ENCODE assay signal across 23 cellular contexts in the genomic region with DNA sequence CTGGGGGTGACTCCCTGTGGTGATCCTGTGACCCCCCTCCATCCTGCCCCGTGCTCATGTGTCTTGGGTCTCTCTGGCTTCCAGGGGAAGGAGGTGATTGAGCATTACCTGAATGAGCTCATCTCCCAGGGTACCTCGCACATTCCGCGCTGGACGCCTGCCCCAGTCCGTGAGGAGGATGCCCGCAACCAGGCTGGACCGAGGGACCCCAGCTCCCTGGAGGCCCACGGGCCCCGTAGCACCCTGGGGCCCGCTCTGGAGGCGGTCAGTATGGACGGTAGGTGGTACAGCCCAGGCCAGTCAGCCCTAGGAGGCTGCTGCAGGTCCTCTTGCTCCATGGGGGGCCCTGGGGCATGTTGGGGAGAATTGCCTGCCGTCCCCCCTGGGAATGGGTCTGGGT. TPM values are rescaled to one million over a fixed set of nuclear protein-coding genes. Genes with fewer than 3 reads are reported as not detected.
A peak's percentile ranks its signal among the peaks of the same experiment; 100 is the strongest.
DNase-seq lines count a peak whose midpoint lies in the region; ATAC-seq, FAIRE-seq and TF ChIP-seq lines count a peak whose summit lies in the region.
"Had no signal": no experiment of that assay in that cellular context is flagged by ENCODE, and none has a peak within 500 bp of the region (broad histone marks: within the 10 kb centered on the region; RNA-seq: fewer than 3 reads in every experiment).

No MANE protein-coding gene starts in this region.

- no peak for FAIRE-seq in kidney (lab: Jason Lieb, UNC)
- FAIRE-seq: GM12891, GM18507, GM19239, H1 had no signal

- H3K4me3 ChIP-seq in Karpas-422 (ENCODE audit: low read length): no peak overlapping the region
- H3K4me3 ChIP-seq in kidney (ENCODE audit: low read length in 2 of 2): no peak overlapping the region
- H3K4me3 ChIP-seq in trophoblast cell (ENCODE audit: low read depth, low read length): no peak overlapping the region
- H3K4me3 ChIP-seq in aorta (ENCODE audit: low read length in 2 of 2): no peak overlapping the region
- H3K4me3 ChIP-seq: GM23248 had no signal

- H3K27me3 Mint-ChIP-seq in activated T-cell treated with anti-CD3 and anti-CD28 coated beads, Interleukin-2, amount 50 U/mL, for 72 hours (ENCODE audit: low read depth): peaks cover 27% of the 10 kb centered on the region

- no peak overlapping the region for H2BK5ac ChIP-seq in trophoblast cell (ENCODE audit: low read depth, low read length, poor library complexity)

- no peak overlapping the region for H3K23ac ChIP-seq in trophoblast cell (ENCODE audit: low read length)

- H3K79me2 ChIP-seq in Karpas-422 (ENCODE audit: low read length): no peaks in the 10 kb centered on the region
- no peaks in the 10 kb centered on the region for H3K79me2 ChIP-seq in trophoblast cell (ENCODE audit: control insufficient read depth, insufficient read depth, low read length, poor library complexity)

- H2BK12ac ChIP-seq in trophoblast cell (ENCODE audit: low read length): no peak overlapping the region

- no peak overlapping the region for H4K12ac ChIP-seq in trophoblast cell (ENCODE audit: low read depth, low read length)

- no peak overlapping the region for H4K91ac ChIP-seq in trophoblast cell (ENCODE audit: low read depth, low read length)

- H3K36me3 ChIP-seq in Karpas-422 (ENCODE audit: insufficient read depth, low read length) (no peaks in the 10 kb centered on the region), kidney (ENCODE audit: control insufficient read depth in 1 of 2, insufficient read depth in 2 of 2, low read length in 2 of 2) (no peaks in the 10 kb centered on the region), trophoblast cell (ENCODE audit: control insufficient read depth in 1 of 2, insufficient read depth in 2 of 2, low read length in 2 of 2) (no peaks in the 10 kb centered on the region), aorta (ENCODE audit: control insufficient read depth in 1 of 2, insufficient read depth in 2 of 2, low read length in 1 of 2) (no peaks in the 10 kb centered on the region)

- no peaks in the 10 kb centered on the region for H3K9me3 Mint-ChIP-seq in activated T-cell treated with anti-CD3 and anti-CD28 coated beads, Interleukin-2, amount 50 U/mL, for 72 hours
- H3K9me3 Mint-ChIP-seq: H9 had no signal

- H2AFZ ChIP-seq in Karpas-422 (ENCODE audit: low read length) (no peak overlapping the region), trophoblast cell (ENCODE audit: insufficient read depth, low read length, poor library complexity) (no peak overlapping the region)
- H2AFZ ChIP-seq: GM23248 had no signal

- no CpG with 5 or more reads among the region's 14 CpGs for WGBS in trophoblast cell (ENCODE audit: extremely low coverage, insufficient coverage, insufficient read length)
- whole genome bisulfite sequencing in aorta, 2 donors: 88% methylated on average over 14 of the region's 14 CpGs

- H2BK120ac ChIP-seq in trophoblast cell (ENCODE audit: insufficient read depth, low read length, poor library complexity): no peak overlapping the region

- H3K9me3 ChIP-seq in Karpas-422 (ENCODE audit: low read length) (no peaks in the 10 kb centered on the region), kidney (ENCODE audit: control insufficient read depth in 1 of 2, low read length in 2 of 2) (no peaks in the 10 kb centered on the region), trophoblast cell (ENCODE audit: insufficient read depth, low read depth, low read length) (peaks cover 7% of the 10 kb centered on the region), aorta (ENCODE audit: control insufficient read depth, low read length) (peaks cover 4% of the 10 kb centered on the region)

- no peak overlapping the region for H3K18ac ChIP-seq in trophoblast cell (ENCODE audit: low read length)

- no peak overlapping the region for H4K8ac ChIP-seq in trophoblast cell (ENCODE audit: low read depth, low read length)

- H3K9ac ChIP-seq in Karpas-422 (ENCODE audit: low read length) (no peak overlapping the region), kidney (ENCODE audit: low read length in 2 of 2) (no peak overlapping the region), trophoblast cell (ENCODE audit: low read length) (peak overlapping the region; percentile 5)
- H3K9ac ChIP-seq: GM23248 had no signal

- H2AK5ac ChIP-seq in trophoblast cell (ENCODE audit: low read length): no peak overlapping the region

- no peak for TF ChIP-seq CTCF in kidney (IDR thresholded peaks at IDR 0.05; ENCODE audit: borderline replicate concordance, extremely low read depth, insufficient read depth)

- H3K4me3 Mint-ChIP-seq in activated T-cell treated with anti-CD3 and anti-CD28 coated beads, Interleukin-2, amount 50 U/mL, for 72 hours: no peak overlapping the region
- H3K4me3 Mint-ChIP-seq: CD4-positive, alpha-beta memory T cell; H9 had no signal

- H3K27ac ChIP-seq in Karpas-422 (ENCODE audit: low read length) (no peak overlapping the region), kidney (ENCODE audit: low read depth in 2 of 2, low read length in 2 of 2) (no peak overlapping the region), trophoblast cell (ENCODE audit: low read depth, low read length) (no peak overlapping the region), aorta (ENCODE audit: low read depth in 1 of 2, low read length in 2 of 2) (no peak overlapping the region)
- H3K27ac ChIP-seq: GM23248 had no signal

- ATAC-seq in aorta (ENCODE audit: low FRiP score): no peak
- ATAC-seq in activated T-cell treated with anti-CD3 and anti-CD28 coated beads, Interleukin-2, amount 50 U/mL, for 72 hours (replicated peaks in 1 of 2): no peak
- ATAC-seq: HCT116 had no signal

- H3K4me1 Mint-ChIP-seq in activated T-cell treated with anti-CD3 and anti-CD28 coated beads, Interleukin-2, amount 50 U/mL, for 72 hours (ENCODE audit: low read depth): no peaks in the 10 kb centered on the region

- H3K4ac ChIP-seq in trophoblast cell (ENCODE audit: low read depth, low read length): no peak overlapping the region

- no peak overlapping the region for H3K27ac Mint-ChIP-seq in activated T-cell treated with anti-CD3 and anti-CD28 coated beads, Interleukin-2, amount 50 U/mL, for 72 hours
- H3K27ac Mint-ChIP-seq: CD4-positive, alpha-beta memory T cell; H9 had no signal

- H3K4me1 ChIP-seq in Karpas-422 (ENCODE audit: low read length) (no peaks in the 10 kb centered on the region), kidney (ENCODE audit: control insufficient read depth in 1 of 2, insufficient read depth in 1 of 2, low read depth in 1 of 2, low read length in 2 of 2) (no peaks in the 10 kb centered on the region), trophoblast cell (ENCODE audit: control insufficient read depth in 1 of 2, insufficient read depth in 2 of 2, low read length in 2 of 2) (no peaks in the 10 kb centered on the region), aorta (ENCODE audit: control insufficient read depth in 1 of 2, insufficient read depth in 2 of 2, low read length in 2 of 2) (no peaks in the 10 kb centered on the region)

- no peaks in the 10 kb centered on the region for H3K36me3 Mint-ChIP-seq in activated T-cell treated with anti-CD3 and anti-CD28 coated beads, Interleukin-2, amount 50 U/mL, for 72 hours (ENCODE audit: insufficient read depth in 2 of 2)
- H3K36me3 Mint-ChIP-seq: CD4-positive, alpha-beta memory T cell had no signal

- H3K27me3 ChIP-seq in Karpas-422 (ENCODE audit: low read length) (no peaks in the 10 kb centered on the region), trophoblast cell (ENCODE audit: insufficient read depth, low read length) (peaks cover 12% of the 10 kb centered on the region), aorta (ENCODE audit: control insufficient read depth in 1 of 2, insufficient read depth in 2 of 2, low read length in 1 of 2) (peaks cover 0 to 2% of the 10 kb centered on the region in 2 donors)

- H3K79me1 ChIP-seq in trophoblast cell (ENCODE audit: low read length): no peaks in the 10 kb centered on the region

- no peak overlapping the region for H3K14ac ChIP-seq in trophoblast cell (ENCODE audit: low read length)

- H4K20me1 ChIP-seq in Karpas-422 (ENCODE audit: insufficient read depth, low read depth, low read length): no peaks in the 10 kb centered on the region

- H3K4me2 ChIP-seq in Karpas-422 (ENCODE audit: low read depth, low read length, poor library complexity, severe bottlenecking): no peak overlapping the region
- no peak overlapping the region for H3K4me2 ChIP-seq in trophoblast cell (ENCODE audit: low read length)

- intact Hi-C loops in kidney (cut with DNase I) (no loop called here), aorta (cut with DNase I) (no loop called here)

- no peaks in the 10 kb centered on the region for H3K9me2 ChIP-seq in Karpas-422 (replicated peaks; ENCODE audit: insufficient read depth, low read length)

- DNase-seq in Karpas-422 (peak; percentile 7), kidney (peak; percentile 21), trophoblast cell (no peak), aorta (peak; percentile 21 to 50), cerebellar nuclear complex (lab: John Stamatoyannopoulos, UW) (no peak)
- DNase-seq in stimulated activated CD8-positive, alpha-beta memory T cell treated with anti-CD3 and anti-CD28 coated beads, Interleukin-4, amount 100 ng/mL, for 48 hours: no peak
- no peak for DNase-seq in activated T-cell treated with anti-CD3 and anti-CD28 coated beads, Interleukin-2, amount 50 U/mL, for 72 hours
- DNase-seq: C1 segment of cervical spinal cord; Calu3; CD4-positive, alpha-beta memory T cell; COR-L47; DMS53; DMS79 treated with DMSO at 0.1 percent for 48 hours; GF-D8; GM23248; H9 had no signal

RNA-seq across cellular contexts. Expression of a gene that starts 33.6 kb away (rescaled TPM):
- not detected in 2 replicates for total RNA-seq in Karpas-422 (2014; rRNA removed; shearing (Covaris generic); ENCODE audit: low replicate concordance)
- 0.16 TPM for total RNA-seq in kidney
- polyA plus RNA-seq in kidney (ENCODE audit: insufficient read depth, low read depth, low replicate concordance): 0.13 TPM
- polyA plus RNA-seq in trophoblast cell (2013): 0.01 and 0.03 TPM in 2 replicates
- under 1 TPM; 0.29 to 0.90 TPM for total RNA-seq in aorta
- under 1 TPM in 1 of 2 donors, not detected in 1; 0.26 TPM for polyA plus RNA-seq in aorta
- under 1 TPM in 1 of 2 donors, not detected in 1; 0.02 TPM for total RNA-seq in activated T-cell treated with anti-CD3 and anti-CD28 coated beads, Interleukin-2, amount 50 U/mL, for 72 hours
- total RNA-seq: A172; CD4-positive, alpha-beta memory T cell; GM23248 had no signal
- polyA plus RNA-seq: BJ; CD4-positive, alpha-beta memory T cell; GM23248 had no signal

RNA-seq across cellular contexts. Expression of a gene that starts 42.0 kb away (rescaled TPM):
- total RNA-seq in Karpas-422 (2014; rRNA removed; shearing (Covaris generic); ENCODE audit: low replicate concordance): 12.6 and 19.3 TPM in 2 replicates
- total RNA-seq in kidney (13.8 TPM), aorta (10 to 100 TPM in 1 of 2 donors, 1 to 10 TPM in 1; 5.4 to 10.9 TPM)
- polyA plus RNA-seq in kidney (ENCODE audit: insufficient read depth, low read depth, low replicate concordance) (14.5 TPM), aorta (1 to 10 TPM; 4.0 to 9.7 TPM)
- 6.4 and 7.7 TPM in 2 replicates for polyA plus RNA-seq in trophoblast cell (2013)
- 1 to 10 TPM; 7.1 to 8.4 TPM for total RNA-seq in activated T-cell treated with anti-CD3 and anti-CD28 coated beads, Interleukin-2, amount 50 U/mL, for 72 hours

RNA-seq across cellular contexts. Expression of a gene that starts 54.8 kb away (rescaled TPM):
- total RNA-seq in Karpas-422 (2014; rRNA removed; shearing (Covaris generic); ENCODE audit: low replicate concordance): not detected in 2 replicates
- total RNA-seq in kidney (78.4 TPM), aorta (10 to 100 TPM; 11.9 to 22.9 TPM)
- polyA plus RNA-seq in kidney (ENCODE audit: insufficient read depth, low read depth, low replicate concordance) (7.7 TPM), aorta (10 to 100 TPM in 1 of 2 donors, 1 to 10 TPM in 1; 5.9 to 23.9 TPM)
- polyA plus RNA-seq in trophoblast cell (2013): 10.3 and 10.5 TPM in 2 replicates
- under 1 TPM; 0.09 to 0.22 TPM for total RNA-seq in activated T-cell treated with anti-CD3 and anti-CD28 coated beads, Interleukin-2, amount 50 U/mL, for 72 hours
- total RNA-seq: CD4-positive, alpha-beta memory T cell had no signal

Comparison
In these comparisons a context has a peak if more than half of its experiments do, and no peak if none do; other contexts are left out.
1. DNase-seq: peak in Karpas-422 (single experiment), kidney (single experiment) and aorta (2 of 2); none in trophoblast cell (0 of 2), cerebellar nuclear complex (0 of 2), stimulated activated CD8-positive, alpha-beta memory T cell treated with anti-CD3 and anti-CD28 coated beads, Interleukin-4, amount 100 ng/mL, for 48 hours (single experiment) and activated T-cell treated with anti-CD3 and anti-CD28 coated beads, Interleukin-2, amount 50 U/mL, for 72 hours (0 of 2).
2. RNA of a gene that starts 54.8 kb away (total RNA-seq): 78.4 TPM in kidney (single experiment) and 11.9 to 22.9 TPM in aorta; 0.09 to 0.22 TPM in activated T-cell treated with anti-CD3 and anti-CD28 coated beads, Interleukin-2, amount 50 U/mL, for 72 hours and not detected in Karpas-422; every median in the first group is over 10 times any median in the second.